Comparison of ENCODE assay signal across 1 cellular context in genomic region chr3:49465269-49466034, GRCh38.
TF ChIP-seq lines count a peak whose summit lies in the region.

No MANE protein-coding gene starts in this region.

TF ChIP-seq in H1, 55 proteins besides CTCF, POLR2A, EP300 and RAD21:
- TF ChIP-seq SAP30 (IDR thresholded peaks at IDR 0.05; ENCODE audit: insufficient read depth, insufficient replicate concordance, low read length): no peak
- no peak for TF ChIP-seq EGR1 (IDR thresholded peaks at IDR 0.05; ENCODE audit: borderline replicate concordance, low read depth, low read length)
